In the genomic region with DNA sequence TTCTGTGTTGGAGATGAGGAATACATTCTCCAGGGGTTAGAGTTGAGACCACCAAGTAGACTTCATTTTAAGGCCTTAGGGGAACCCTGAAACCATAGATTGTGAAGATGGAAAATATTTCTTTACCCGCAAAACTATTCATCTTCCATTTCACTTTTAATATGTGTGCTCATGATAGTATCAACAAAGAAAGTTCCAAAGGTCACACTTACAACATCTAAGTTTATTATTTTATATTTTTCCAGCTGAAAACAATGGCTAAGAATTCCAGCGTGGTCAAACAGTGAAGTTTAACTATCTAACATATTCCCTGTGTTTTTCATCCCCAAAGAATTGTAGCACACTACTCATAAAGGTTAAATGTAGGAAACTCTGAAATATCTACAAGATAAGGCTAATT, we compare ENCODE assay signal across 13 cellular contexts.
"Had no signal": no experiment of that assay in that cellular context is flagged by ENCODE, and none has a peak within 500 bp of the region (broad histone marks: within the 10 kb centered on the region; RNA-seq: fewer than 3 reads in every experiment).

No MANE protein-coding gene starts in this region.

- ATAC-seq: activated CD4-positive, CD25-positive, alpha-beta regulatory T cell treated with anti-CD3 and anti-CD28 coated beads, Interleukin-2, amount 50 U/mL, for 24 hours; activated CD8-positive, alpha-beta memory T cell treated with anti-CD3 and anti-CD28 coated beads, Interleukin-2, amount 10 ng/mL, durations not matched to agents 7 days and 5 days; activated T-cell treated with anti-CD3 and anti-CD28 coated beads, Interleukin-2, amount 50 U/mL, for 4 hours; gastrocnemius medialis; left ventricle myocardium superior; stimulated activated naive B cell treated with anti-CD40 and anti-IgM and Interleukin-4, amounts not matched to agents 10 μg/mL and 1 μg/mL and 100 μg/mL, for 72 hours had no signal

- H3K9me3 ChIP-seq: gastrocnemius medialis, heart right ventricle, right atrium auricular region, tibial nerve had no signal

- H3K4me1 ChIP-seq: gastrocnemius medialis, heart right ventricle, right atrium auricular region had no signal

- H3K36me3 ChIP-seq: gastrocnemius medialis, heart right ventricle, right atrium auricular region, tibial nerve had no signal

- DNase-seq: activated CD4-positive, alpha-beta T cell treated with anti-CD3 and anti-CD28 coated beads, Interleukin-2, amount 50 U/mL, for 4 hours; activated CD8-positive, alpha-beta memory T cell treated with anti-CD3 and anti-CD28 coated beads, Interleukin-2, amount 10 ng/mL, durations not matched to agents 7 days and 5 days; activated gamma-delta T cell; activated naive CD8-positive, alpha-beta T cell treated with anti-CD3 and anti-CD28 coated beads for 36 hours; activated T-cell treated with anti-CD3 and anti-CD28 coated beads, Interleukin-2, amount 50 U/mL, for 4 hours; gastrocnemius medialis; heart right ventricle; kidney; left ventricle myocardium superior; stimulated activated naive B cell treated with anti-CD40 and anti-IgM and Interleukin-4, amounts not matched to agents 10 μg/mL and 1 μg/mL and 100 μg/mL, for 72 hours had no signal

- H3K27ac ChIP-seq: gastrocnemius medialis, heart right ventricle, right atrium auricular region, tibial nerve had no signal

- H3K27me3 ChIP-seq: gastrocnemius medialis, heart right ventricle, right atrium auricular region, tibial nerve had no signal

- H3K4me3 ChIP-seq: gastrocnemius medialis, heart right ventricle, right atrium auricular region, tibial nerve had no signal
